In the genomic region with DNA sequence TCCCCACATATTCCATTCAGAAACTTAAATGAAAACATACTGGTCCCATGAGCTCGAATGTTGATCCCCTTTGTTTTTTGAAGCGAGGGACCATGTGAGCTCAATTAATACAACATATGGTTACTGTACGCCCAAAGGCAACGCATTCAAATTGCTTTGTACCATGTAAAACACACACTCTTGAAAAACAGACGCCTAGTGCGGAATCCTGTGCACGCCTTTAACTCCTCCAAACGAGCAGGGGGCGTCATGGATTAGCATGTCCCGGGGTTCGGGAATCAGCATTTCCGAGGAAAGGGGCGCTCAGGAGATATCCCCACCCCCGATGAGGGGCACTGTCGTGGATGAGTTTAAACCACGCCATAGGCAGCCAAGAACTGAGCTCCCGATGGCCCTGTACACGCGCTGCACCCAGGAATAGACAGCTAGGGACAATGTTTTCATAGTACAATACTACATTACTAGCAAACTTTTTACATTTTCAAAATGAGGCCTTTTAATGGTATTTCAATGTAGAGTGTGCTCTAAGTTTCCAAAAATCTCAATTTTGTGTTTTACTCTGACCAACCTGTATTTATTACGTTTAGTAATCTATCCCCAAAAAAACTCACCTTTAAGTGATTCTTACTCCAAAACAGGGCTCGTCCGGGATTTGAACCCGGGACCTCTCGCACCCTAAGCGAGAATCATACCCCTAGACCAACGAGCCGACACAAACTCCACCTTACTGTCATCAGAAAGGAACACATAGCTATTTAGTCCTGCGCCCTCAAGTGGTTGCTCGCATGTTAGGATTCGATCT, we compare ENCODE assay signal across 8 cellular contexts. TPM values are rescaled to one million over a fixed set of nuclear protein-coding genes. Genes with fewer than 3 reads are reported as not detected.
DNase-seq lines count a peak whose midpoint lies in the region; ATAC-seq and TF ChIP-seq lines count a peak whose summit lies in the region.

No MANE protein-coding gene starts in this region.

- peak overlapping the region; percentile 87 to 89 for H3K27ac ChIP-seq in left lung

- no peaks in the 10 kb centered on the region for H3K27me3 ChIP-seq in left lung

- H3K4me3 ChIP-seq in left lung = peak overlapping the region; percentile 65 to 67

- intact Hi-C loops in left lung (cut with DNase I) = loop anchor here in 1 of 2 donors (5.0 kb wide), 1 partner anchor 82 kb away; no protein-coding TSS in a partner anchor

- peak; percentile 52 to 72 for TF ChIP-seq CTCF in left lung (IDR thresholded peaks at IDR 0.05)

- no peaks in the 10 kb centered on the region for H3K9me3 ChIP-seq in left lung

- ATAC-seq in GM19043 (IDR thresholded peaks at IDR 0.05; ENCODE audit: low read depth, unreplicated experiment) (peak; percentile 28), HG03439 (IDR thresholded peaks at IDR 0.05; ENCODE audit: unreplicated experiment) (peak; percentile 49), left lung (peak; percentile 65)

- H3K4me1 ChIP-seq in left lung = peaks cover 0 to 33% of the 10 kb centered on the region in 2 donors

- DNase-seq in Ammon's horn (ENCODE audit: low spot score) (peak; percentile 94), NCI-H460 (ENCODE audit: extremely low read depth, low read depth) (peak; percentile 95), dedifferentiated amniotic fluid mesenchymal stem cell (ENCODE audit: extremely low spot score) (peak; percentile 88), left lung (peak in 1 of 2 donors; percentile 82)
- DNase-seq in activated CD4-positive, alpha-beta T cell treated with anti-CD3 and anti-CD28 coated beads for 4 hours = peak; percentile 83 to 90
- peak; percentile 93 to 94 for DNase-seq in stimulated activated CD4-positive, alpha-beta T cell treated with anti-CD3 and anti-CD28 coated beads, Interleukin-2, amount 100 ng/mL, for 48 hours

- no peaks in the 10 kb centered on the region for H3K36me3 ChIP-seq in left lung

RNA-seq across cellular contexts. Expression of a gene that starts 6.7 kb away (rescaled TPM):
- total RNA-seq in NCI-H460 (2014; rRNA removed; shearing (Covaris generic)) = 103 and 106 TPM in 2 replicates
- 68.5 and 90.7 TPM in 2 replicates for polyA plus RNA-seq in NCI-H460 (2014; cell fraction: nucleus; rRNA removed)
- total RNA-seq in left lung = 100 to 1,000 TPM; 135 to 148 TPM
